9 cellular contexts compared by ENCODE assay signal in genomic region chr12:131132118-131132892, GRCh38.
A peak's percentile ranks its signal among the peaks of the same experiment; 100 is the strongest.
DNase-seq lines count a peak whose midpoint lies in the region; ATAC-seq and TF ChIP-seq lines count a peak whose summit lies in the region.
"Had no signal": no experiment of that assay in that cellular context is flagged by ENCODE, and none has a peak within 500 bp of the region (broad histone marks: within the 10 kb centered on the region; RNA-seq: fewer than 3 reads in every experiment).

No MANE protein-coding gene starts in this region.

- CTCF ChIA-PET in RWPE1 (lab: Yijun Ruan, JAX) = interaction anchor here (0.5 to 3.7 kb wide), 23 partner anchors 9 to 1106 kb away, joined by 3 to 31 read pairs (median 3); no protein-coding TSS in a partner anchor

- peak; percentile 64 for ATAC-seq in HG02938 (IDR thresholded peaks at IDR 0.05; ENCODE audit: unreplicated experiment)
- ATAC-seq in HG03378 (IDR thresholded peaks at IDR 0.05; ENCODE audit: unreplicated experiment) = no peak

- intact Hi-C loops in left ventricle myocardium inferior (cut with micrococcal nuclease) = loop anchor here (10.0 kb wide), 1 partner anchor 218 kb away; no protein-coding TSS in a partner anchor

- H3K9me3 ChIP-seq in left ventricle myocardium inferior (replicated peaks) = no peaks in the 10 kb centered on the region
- H3K9me3 ChIP-seq: neutrophil had no signal

- no peaks in the 10 kb centered on the region for H3K27me3 ChIP-seq in left ventricle myocardium inferior (ENCODE audit: low read depth)
- H3K27me3 ChIP-seq: neutrophil had no signal

- TF ChIP-seq CTCF in RWPE1 (conservative IDR thresholded peaks at IDR 0.05; ENCODE audit: low read depth) (peak; percentile 45), left ventricle myocardium inferior (IDR thresholded peaks at IDR 0.05; ENCODE audit: borderline replicate concordance) (peak; percentile 85)

- no peak overlapping the region for H3K27ac ChIP-seq in RWPE1
- H3K27ac ChIP-seq in left ventricle myocardium inferior (replicated peaks) = no peak overlapping the region
- H3K27ac ChIP-seq: neutrophil had no signal

- DNase-seq in NCI-H2029 (lab: John Stamatoyannopoulos, UW) (peak; percentile 16), NCI-H2029 treated with DMSO at 0.1 percent for 48 hours (lab: John Stamatoyannopoulos, UW) (no peak), RWPE1 (ENCODE audit: low spot score) (peak; percentile 29), left ventricle myocardium inferior (peak; percentile 70), retina (peak; percentile 92)
- DNase-seq in activated naive CD4-positive, alpha-beta T cell treated with anti-CD3 and anti-CD28 coated beads, Interleukin-2, amount 50 U/mL, for 16 hours = peak; percentile 77

- H3K36me3 ChIP-seq in left ventricle myocardium inferior = peaks cover 36% of the 10 kb centered on the region
- H3K36me3 ChIP-seq: neutrophil had no signal

- H3K4me1 ChIP-seq in left ventricle myocardium inferior = peaks cover 18% of the 10 kb centered on the region

- H3K4me3 ChIP-seq in left ventricle myocardium inferior = no peak overlapping the region

- POLR2A ChIA-PET in RWPE1 (lab: Yijun Ruan, JAX; ENCODE audit: low non-redundant PET) = no interaction called here
